In genomic region chr3:8635625-8636024, GRCh38 we compare ENCODE assay signal across 27 cellular contexts. TPM values are rescaled to one million over a fixed set of nuclear protein-coding genes. Genes with fewer than 3 reads are reported as not detected.
DNase-seq lines count a peak whose midpoint lies in the region; TF ChIP-seq lines count a peak whose summit lies in the region.
"Had no signal": no experiment of that assay in that cellular context is flagged by ENCODE, and none has a peak within 500 bp of the region (broad histone marks: within the 10 kb centered on the region; RNA-seq: fewer than 3 reads in every experiment).

No MANE protein-coding gene starts in this region.

- H3K36me3 ChIP-seq in H7 (replicated peaks; ENCODE audit: control insufficient read depth, insufficient read depth, low read length) = no peaks in the 10 kb centered on the region
- no peaks in the 10 kb centered on the region for H3K36me3 ChIP-seq in CD4-positive, alpha-beta memory T cell (ENCODE audit: insufficient read depth, low read length)
- H3K36me3 ChIP-seq: BLaER1 had no signal

- intact Hi-C loops in Calu3 (cut with micrococcal nuclease; ENCODE audit: unreplicated experiment) = no loop called here
- intact Hi-C loops in CD4-positive, alpha-beta memory T cell (cut with micrococcal nuclease) = no loop called here

- no peak overlapping the region for H3K27ac Mint-ChIP-seq in chondrocyte (ENCODE audit: unreplicated experiment)
- no peak overlapping the region for H3K27ac Mint-ChIP-seq in progenitor cell of endocrine pancreas
- no peak overlapping the region for H3K27ac Mint-ChIP-seq in Calu3 (ENCODE audit: unreplicated experiment)
- no peak overlapping the region for H3K27ac Mint-ChIP-seq in CD4-positive, alpha-beta memory T cell
- H3K27ac Mint-ChIP-seq: activated CD4-positive, alpha-beta T cell treated with anti-CD3 and anti-CD28 coated beads, Interleukin-2, amount 10 ng/mL, durations not matched to agents 24 days and 14 days; activated T-cell treated with anti-CD3 and anti-CD28 coated beads, Interleukin-2, amount 50 U/mL, for 24 hours; stimulated activated effector memory CD8-positive, alpha-beta T cell treated with anti-CD3 and anti-CD28 coated beads, Interleukin-12 subunit alpha, Interleukin-12 subunit beta, amount 100 ng/mL, for 72 hours; T-helper 2 cell treated with Interferon-gamma antibody and Interleukin-4, amounts not matched to agents 5 μg/mL and 100 μg/mL, for 36 hours; type B pancreatic cell had no signal

- DNase-seq in H7 (peak; percentile 68), NCI-H226 (peak; percentile 2), chondrocyte (ENCODE audit: low spot score) (no peak), progenitor cell of endocrine pancreas (ENCODE audit: low spot score, unreplicated experiment) (no peak), UCSD-AML1 (lab: John Stamatoyannopoulos, UW; ENCODE audit: unreplicated experiment) (no peak), Calu3 (no peak)
- DNase-seq in CD4-positive, alpha-beta memory T cell = no peak
- DNase-seq: activated CD4-positive, alpha-beta T cell treated with anti-CD3 and anti-CD28 coated beads, Interleukin-2, amount 10 ng/mL, durations not matched to agents 24 days and 14 days; activated gamma-delta T cell; activated T-cell treated with anti-CD3 and anti-CD28 coated beads, Interleukin-2, amount 50 U/mL, for 24 hours; cerebellar nuclear complex; DND-41; NCI-H1417 treated with DMSO at 0.1 percent for 48 hours; NCI-H446; right cardiac atrium; SHP77; stimulated activated CD4-positive, alpha-beta T cell treated with anti-CD3 and anti-CD28 coated beads, Interleukin-4, amount 100 ng/mL, for 24 hours had no signal

- H3K4me3 Mint-ChIP-seq in chondrocyte (ENCODE audit: unreplicated experiment) (no peak overlapping the region), progenitor cell of endocrine pancreas (ENCODE audit: low read depth) (no peak overlapping the region), Calu3 (ENCODE audit: low read depth, unreplicated experiment) (no peak overlapping the region)
- H3K4me3 Mint-ChIP-seq in CD4-positive, alpha-beta memory T cell = no peak overlapping the region
- H3K4me3 Mint-ChIP-seq: activated CD4-positive, alpha-beta T cell treated with anti-CD3 and anti-CD28 coated beads, Interleukin-2, amount 10 ng/mL, durations not matched to agents 24 days and 14 days; activated T-cell treated with anti-CD3 and anti-CD28 coated beads, Interleukin-2, amount 50 U/mL, for 24 hours; stimulated activated effector memory CD8-positive, alpha-beta T cell treated with anti-CD3 and anti-CD28 coated beads, Interleukin-12 subunit alpha, Interleukin-12 subunit beta, amount 100 ng/mL, for 72 hours; T-helper 2 cell treated with Interferon-gamma antibody and Interleukin-4, amounts not matched to agents 5 μg/mL and 100 μg/mL, for 36 hours; type B pancreatic cell had no signal

- peaks cover 1% of the 10 kb centered on the region for H3K27me3 Mint-ChIP-seq in chondrocyte (ENCODE audit: low read depth)
- peaks cover 40% of the 10 kb centered on the region for H3K27me3 Mint-ChIP-seq in progenitor cell of endocrine pancreas
- H3K27me3 Mint-ChIP-seq in Calu3 (ENCODE audit: unreplicated experiment) = no peaks in the 10 kb centered on the region
- peaks cover 4 to 5% of the 10 kb centered on the region in 2 donors for H3K27me3 Mint-ChIP-seq in CD4-positive, alpha-beta memory T cell

- CTCF ChIA-PET in Calu3 (lab: Charles Lee) = no interaction called here
- CTCF ChIA-PET in CD4-positive, alpha-beta memory T cell (lab: Charles Lee; ENCODE audit: partially characterized antibody) = interaction anchor here (1.0 kb wide), 1 partner anchor 27 kb away, joined by 4 read pairs; no protein-coding TSS in a partner anchor

- POLR2A ChIA-PET in CD4-positive, alpha-beta memory T cell (lab: Charles Lee; ENCODE audit: partially characterized antibody) = no interaction called here

- BruUV-seq in Calu3 (replicated peaks; lab: Mats Ljungman, UMichigan) = no TSS peak

- H3K4me3 ChIP-seq in H7 (ENCODE audit: insufficient read depth, low read depth, low read length) = no peak overlapping the region
- H3K4me3 ChIP-seq in CD4-positive, alpha-beta memory T cell (ENCODE audit: low read length in 2 of 2) = no peak overlapping the region
- H3K4me3 ChIP-seq: BLaER1, GM12878, lung had no signal

- H3K4me1 Mint-ChIP-seq in chondrocyte (ENCODE audit: low read depth) (peaks cover 26% of the 10 kb centered on the region), progenitor cell of endocrine pancreas (ENCODE audit: low read depth) (peaks cover 27% of the 10 kb centered on the region), Calu3 (ENCODE audit: low read depth, unreplicated experiment) (peaks cover 34% of the 10 kb centered on the region)
- H3K4me1 Mint-ChIP-seq in CD4-positive, alpha-beta memory T cell = peaks cover 0 to 1% (median 0%) of the 10 kb centered on the region in 4 donors
- H3K4me1 Mint-ChIP-seq: activated CD4-positive, alpha-beta T cell treated with anti-CD3 and anti-CD28 coated beads, Interleukin-2, amount 10 ng/mL, durations not matched to agents 24 days and 14 days; stimulated activated effector memory CD8-positive, alpha-beta T cell treated with anti-CD3 and anti-CD28 coated beads, Interleukin-12 subunit alpha, Interleukin-12 subunit beta, amount 100 ng/mL, for 72 hours had no signal

- TF ChIP-seq CTCF in chondrocyte (IDR thresholded peaks at IDR 0.05) (peak; percentile 15), progenitor cell of endocrine pancreas (IDR thresholded peaks at IDR 0.05; ENCODE audit: unreplicated experiment) (peak; percentile 20), Calu3 (IDR thresholded peaks at IDR 0.05; ENCODE audit: unreplicated experiment) (no peak)

- H3K36me3 Mint-ChIP-seq in chondrocyte (ENCODE audit: low read depth) (no peaks in the 10 kb centered on the region), progenitor cell of endocrine pancreas (ENCODE audit: insufficient read depth) (peaks cover 1% of the 10 kb centered on the region), Calu3 (ENCODE audit: insufficient read depth, unreplicated experiment) (no peaks in the 10 kb centered on the region)
- H3K36me3 Mint-ChIP-seq in CD4-positive, alpha-beta memory T cell = no peaks in the 10 kb centered on the region
- H3K36me3 Mint-ChIP-seq: stimulated activated effector memory CD8-positive, alpha-beta T cell treated with anti-CD3 and anti-CD28 coated beads, Interleukin-12 subunit alpha, Interleukin-12 subunit beta, amount 100 ng/mL, for 72 hours; type B pancreatic cell had no signal

- no peaks in the 10 kb centered on the region for H3K27me3 ChIP-seq in H7 (ENCODE audit: control insufficient read depth, insufficient read depth, low read length)
- no peaks in the 10 kb centered on the region for H3K27me3 ChIP-seq in CD4-positive, alpha-beta memory T cell (ENCODE audit: insufficient read depth, low read length)
- H3K27me3 ChIP-seq: BLaER1 had no signal

- H3K9me3 Mint-ChIP-seq in chondrocyte (ENCODE audit: low read depth) (peaks cover 6% of the 10 kb centered on the region), progenitor cell of endocrine pancreas (ENCODE audit: low read depth) (peaks cover 3% of the 10 kb centered on the region), Calu3 (ENCODE audit: low read depth, unreplicated experiment) (no peaks in the 10 kb centered on the region)
- H3K9me3 Mint-ChIP-seq in CD4-positive, alpha-beta memory T cell = peaks cover 0 to 5% (median 1%) of the 10 kb centered on the region in 8 donors
- H3K9me3 Mint-ChIP-seq: activated CD4-positive, alpha-beta T cell treated with anti-CD3 and anti-CD28 coated beads, Interleukin-2, amount 10 ng/mL, durations not matched to agents 24 days and 14 days; activated T-cell treated with anti-CD3 and anti-CD28 coated beads, Interleukin-2, amount 50 U/mL, for 24 hours; T-helper 2 cell treated with Interferon-gamma antibody and Interleukin-4, amounts not matched to agents 5 μg/mL and 100 μg/mL, for 36 hours; type B pancreatic cell had no signal

- no peaks in the 10 kb centered on the region for H3K4me1 ChIP-seq in CD4-positive, alpha-beta memory T cell (ENCODE audit: insufficient read depth, low read length)
- H3K4me1 ChIP-seq: parathyroid adenoma had no signal

- no peaks in the 10 kb centered on the region for H3K9me3 ChIP-seq in CD4-positive, alpha-beta memory T cell (ENCODE audit: control insufficient read depth in 1 of 2, low read length in 2 of 2)
- H3K9me3 ChIP-seq: BLaER1 had no signal

- H3K27ac ChIP-seq in CD4-positive, alpha-beta memory T cell (ENCODE audit: low read depth, low read length) = no peak overlapping the region
- H3K27ac ChIP-seq: BLaER1, parathyroid adenoma had no signal

RNA-seq across cellular contexts. Expression of gene SSUH2, which starts 9.0 kb away (rescaled TPM):
- 0.42 TPM in 1 of 2 replicates, not detected in the other for total RNA-seq in H7 (2014; rRNA removed; shearing (Covaris generic))
- total RNA-seq in chondrocyte = 0.31 TPM in 1 of 3 replicates, not detected in the others
- 0.57 and 0.62 TPM in 2 replicates for total RNA-seq in progenitor cell of endocrine pancreas
- total RNA-seq in Calu3 (2022) = 0.54 TPM in 1 of 2 replicates, not detected in the other
- not detected for total RNA-seq in CD4-positive, alpha-beta memory T cell
- not detected for polyA plus RNA-seq in CD4-positive, alpha-beta memory T cell
- total RNA-seq: activated CD4-positive, alpha-beta T cell treated with anti-CD3 and anti-CD28 coated beads, Interleukin-2, amount 10 ng/mL, durations not matched to agents 24 days and 14 days; activated CD8-positive, alpha-beta memory T cell treated with anti-CD3 and anti-CD28 coated beads for 36 hours; glomerular endothelial cell; GM12878; kidney epithelial cell had no signal

Comparison
In these comparisons a context has a peak if more than half of its experiments do, and no peak if none do; other contexts are left out.
1. DNase-seq: peak in H7 (single experiment) and NCI-H226 (single experiment); none in chondrocyte (single experiment), progenitor cell of endocrine pancreas (single experiment), UCSD-AML1 (single experiment), Calu3 (single experiment) and CD4-positive, alpha-beta memory T cell (0 of 5).